In the genomic region with DNA sequence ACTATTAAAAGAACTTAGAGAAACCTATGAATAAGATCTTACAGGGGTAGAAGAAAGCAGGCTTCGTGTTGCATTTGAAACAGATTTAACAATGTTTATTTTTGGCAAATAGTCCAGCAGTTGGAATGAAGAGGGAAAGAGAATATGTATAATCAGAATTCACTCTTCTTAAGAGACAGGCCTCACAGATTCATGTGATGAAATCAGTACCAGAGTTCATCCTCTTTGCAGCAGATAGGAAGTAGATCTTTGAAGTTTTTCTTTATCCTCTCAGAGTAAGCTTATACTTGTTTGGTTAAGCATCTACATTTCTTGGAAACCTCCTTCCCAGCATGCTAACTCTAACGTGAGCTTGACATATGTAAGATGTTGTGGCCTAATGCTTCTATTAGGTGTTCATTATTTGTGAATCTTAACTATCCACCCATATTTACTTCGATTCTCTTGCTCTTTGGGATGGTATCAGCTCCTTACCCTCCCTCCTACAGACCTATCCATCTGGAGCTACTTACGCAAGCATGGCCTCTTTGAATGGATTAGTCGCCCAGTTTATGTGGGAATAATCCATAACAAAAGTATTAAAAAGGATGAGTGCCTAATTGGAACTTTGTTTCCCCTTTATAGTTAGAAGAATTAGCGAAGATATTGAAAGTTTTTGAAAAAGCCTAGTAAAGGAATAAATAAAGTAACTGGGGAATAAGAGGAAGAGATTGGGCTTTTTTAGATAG, we compare ENCODE assay signal across 23 cellular contexts.
A peak's percentile ranks its signal among the peaks of the same experiment; 100 is the strongest.
DNase-seq lines count a peak whose midpoint lies in the region; FAIRE-seq and TF ChIP-seq lines count a peak whose summit lies in the region.
"Had no signal": no experiment of that assay in that cellular context is flagged by ENCODE, and none has a peak within 500 bp of the region (broad histone marks: within the 10 kb centered on the region; RNA-seq: fewer than 3 reads in every experiment).

No MANE protein-coding gene starts in this region.

- no peaks in the 10 kb centered on the region for H3K4me1 ChIP-seq in MM.1S (ENCODE audit: low read length)

- no peak overlapping the region for H3K27ac ChIP-seq in MM.1S (ENCODE audit: low read length)
- H3K27ac ChIP-seq: KMS-11, SK-N-MC had no signal

- H4K20me1 ChIP-seq in MM.1S (ENCODE audit: insufficient read depth, low read length) = no peaks in the 10 kb centered on the region

- H3F3A ChIP-seq in MM.1S (ENCODE audit: insufficient read depth, low read length) = no peaks in the 10 kb centered on the region

- in situ Hi-C loops in GM13976 (cut with MboI; ENCODE audit: low sequenced_read_pairs, unreplicated experiment) = no loop called here

- H2AFZ ChIP-seq in MM.1S (ENCODE audit: low read length) = no peak overlapping the region

- H3K79me2 ChIP-seq in MM.1S (ENCODE audit: low read length) = no peaks in the 10 kb centered on the region

- H3K27me3 ChIP-seq in MM.1S (replicated peaks; ENCODE audit: insufficient read depth, low read length) = no peaks in the 10 kb centered on the region

- H3K9me2 ChIP-seq in MM.1S (replicated peaks; ENCODE audit: insufficient read depth, low read length) = no peaks in the 10 kb centered on the region

- H3K4me2 ChIP-seq in MM.1S (ENCODE audit: low read depth, low read length) = no peak overlapping the region
- H3K4me2 ChIP-seq: KMS-11 had no signal

- no peak for TF ChIP-seq POLR2A in GM12891 (IDR thresholded peaks at IDR 0.05; ENCODE audit: low read depth, low read length)

- peak; percentile 9 for FAIRE-seq in GM12891 (lab: Jason Lieb, UNC)
- FAIRE-seq: G401.6, HepG2 had no signal

- DNase-seq in GM12891 (ENCODE audit: insufficient read length, low spot score) (no peak), NCI-H524 treated with DMSO at 0.1 percent for 48 hours (lab: John Stamatoyannopoulos, UW) (peak; percentile 54), choroid plexus epithelial cell (ENCODE audit: low read depth) (peak; percentile 29), midbrain (lab: John Stamatoyannopoulos, UW) (peak; percentile 2), COLO668 (lab: John Stamatoyannopoulos, UW; ENCODE audit: unreplicated experiment) (no peak), MM.1S (no peak), GM13976 (ENCODE audit: low spot score) (no peak)
- DNase-seq: ACHN, C1 segment of cervical spinal cord, DMS 273 treated with DMSO at 0.1 percent for 48 hours, DND-41, GOT3, NCI-H1048, NCI-H1436, NCI-H1930, NCI-H2171, NCI-H446, OCI-M1, SHP77 had no signal

- no peaks in the 10 kb centered on the region for H3K36me3 ChIP-seq in MM.1S (replicated peaks; ENCODE audit: insufficient read depth, low read length)

- H3K4me3 ChIP-seq in choroid plexus epithelial cell (ENCODE audit: low read depth, low read length) (no peak overlapping the region), MM.1S (ENCODE audit: low read length) (no peak overlapping the region)
- H3K4me3 ChIP-seq: SK-N-MC had no signal

- TF ChIP-seq CTCF in choroid plexus epithelial cell (conservative IDR thresholded peaks at IDR 0.05; ENCODE audit: low read depth, low read length) (no peak), MM.1S (IDR thresholded peaks at IDR 0.05; ENCODE audit: low read length) (no peak), GM13976 (IDR thresholded peaks at IDR 0.05; ENCODE audit: borderline replicate concordance, control extremely low read depth, extremely low read depth, insufficient read depth, missing control alignments) (no peak)

- H3K9me3 ChIP-seq in MM.1S (replicated peaks; ENCODE audit: insufficient read depth, low read length) = no peaks in the 10 kb centered on the region

- no peak overlapping the region for H3K9ac ChIP-seq in MM.1S (ENCODE audit: low read length)
- H3K9ac ChIP-seq: KMS-11 had no signal

TF ChIP-seq in GM12891, 5 proteins besides CTCF, POLR2A, EP300 and RAD21:
- TF ChIP-seq POU2F2 (IDR thresholded peaks at IDR 0.05; ENCODE audit: low read depth, low read length) (no peak), POLR2AphosphoS5 (IDR thresholded peaks at IDR 0.05; ENCODE audit: low read depth, low read length) (no peak), TAF1 (IDR thresholded peaks at IDR 0.05; ENCODE audit: low read depth, low read length) (no peak), PAX5 (IDR thresholded peaks at IDR 0.05; ENCODE audit: insufficient read depth, low read length, severe bottlenecking) (no peak), SPI1 (IDR thresholded peaks at IDR 0.05; ENCODE audit: low read depth, low read length) (no peak)

Comparison
In these comparisons a context has a peak if more than half of its experiments do, and no peak if none do; other contexts are left out.
1. DNase-seq: peak in NCI-H524 treated with DMSO at 0.1 percent for 48 hours (single experiment), choroid plexus epithelial cell (single experiment) and midbrain (single experiment); none in GM12891 (single experiment), COLO668 (single experiment), MM.1S (single experiment) and GM13976 (single experiment).